4 cellular contexts compared by ENCODE assay signal in genomic region chr4:77561720-77562119, GRCh38. TPM values are rescaled to one million over a fixed set of nuclear protein-coding genes. Genes with fewer than 3 reads are reported as not detected.
"Had no signal": no experiment of that assay in that cellular context is flagged by ENCODE, and none has a peak within 500 bp of the region (broad histone marks: within the 10 kb centered on the region; RNA-seq: fewer than 3 reads in every experiment).

No MANE protein-coding gene starts in this region.

RNA-seq across cellular contexts. Expression of gene CXCL13, which starts 43.9 kb away (rescaled TPM):
- total RNA-seq: LHCN-M2, M059J, MCF 10A, NCI-H460 had no signal
